ENCODE assay signal across 24 cellular contexts in genomic region chr1:38708701-38709258, GRCh38.
"Had no signal": no experiment of that assay in that cellular context is flagged by ENCODE, and none has a peak within 500 bp of the region (broad histone marks: within the 10 kb centered on the region; RNA-seq: fewer than 3 reads in every experiment).

No MANE protein-coding gene starts in this region.

- DNase-seq: dermis blood vessel endothelial cell; dorsolateral prefrontal cortex; effector CD4-positive, alpha-beta T cell; effector memory CD4-positive, alpha-beta T cell; erythroblast; esophagus squamous epithelium; foreskin fibroblast; foreskin melanocyte; gastrocnemius medialis; glutamatergic neuron; head of caudate nucleus; heart right ventricle; hippocampal formation; left cardiac atrium; left ventricle myocardium superior; lower lobe of right lung; mammary epithelial cell; mesendoderm; midbrain; naive thymus-derived CD4-positive, alpha-beta T cell had no signal

- H3K36me3 ChIP-seq: gastrocnemius medialis, heart right ventricle, left lung, lower lobe of right lung had no signal

- ATAC-seq: gastrocnemius medialis; heart right ventricle; left cardiac atrium; left lung; left ventricle myocardium superior; lower lobe of right lung; naive thymus-derived CD4-positive, alpha-beta T cell had no signal

- H3K4me3 ChIP-seq: coronary artery, dorsolateral prefrontal cortex, esophagus squamous epithelium, gastrocnemius medialis, heart right ventricle, left lung, lower lobe of right lung had no signal

- H3K9me3 ChIP-seq: esophagus squamous epithelium, gastrocnemius medialis, lower lobe of right lung had no signal

- H3K4me1 ChIP-seq: esophagus squamous epithelium, gastrocnemius medialis, heart right ventricle, left lung, lower lobe of right lung had no signal

- H3K27ac Mint-ChIP-seq: memory B cell; naive thymus-derived CD4-positive, alpha-beta T cell had no signal

- H3K27ac ChIP-seq: coronary artery, dorsolateral prefrontal cortex, epithelial cell of prostate, esophagus squamous epithelium, gastrocnemius medialis, heart right ventricle, left lung, lower lobe of right lung had no signal

- H3K27me3 ChIP-seq: gastrocnemius medialis had no signal

- H3K4me1 Mint-ChIP-seq: memory B cell; naive thymus-derived CD4-positive, alpha-beta T cell had no signal

- H3K4me3 Mint-ChIP-seq: memory B cell; naive thymus-derived CD4-positive, alpha-beta T cell had no signal
